In genomic region chr14:70416717-70417349, GRCh38 we compare ENCODE assay signal across 1 cellular context.
TF ChIP-seq lines count a peak whose summit lies in the region.

TSS of gene SYNJ2BP (minus strand) at chr14:70417090. CDS start at chr14:70416963, 127 bp downstream.

TF ChIP-seq in HepG2, 621 proteins besides CTCF, POLR2A, EP300 and RAD21 (continued from another document and continues in another):
- 0 out of 2 replicates have a peak, but pooled peaks have one; percentile 16 for TF ChIP-seq ZBTB25 (CRISPR knock-in tag; IDR thresholded peaks at IDR 0.05)
- 0 out of 2 replicates have a peak, but pooled peaks have one; percentile 66 for TF ChIP-seq ESRRA (CRISPR knock-in tag; IDR thresholded peaks at IDR 0.05; ENCODE audit: low read depth)
- TF ChIP-seq ZFY (CRISPR knock-in tag; IDR thresholded peaks at IDR 0.05) = peak; percentile 85
- TF ChIP-seq ZNF317 (CRISPR knock-in tag; IDR thresholded peaks at IDR 0.05) = 0 out of 2 replicates have a peak, but pooled peaks have one; percentile 55
- peak; percentile 45; the same call in 1 of the 2 replicates for TF ChIP-seq RXRB (CRISPR knock-in tag; IDR thresholded peaks at IDR 0.05; ENCODE audit: borderline replicate concordance)
- peak; percentile 47; the same call in 1 of the 2 replicates for TF ChIP-seq ATF2 (CRISPR knock-in tag; IDR thresholded peaks at IDR 0.05)
- TF ChIP-seq STAG1 (CRISPR knock-in tag; IDR thresholded peaks at IDR 0.05) = 0 out of 2 replicates have a peak, but pooled peaks have one; percentile 6
- no peak for TF ChIP-seq ZNF549 (CRISPR knock-in tag; IDR thresholded peaks at IDR 0.05)
- TF ChIP-seq HMGXB4 (CRISPR knock-in tag; IDR thresholded peaks at IDR 0.05; ENCODE audit: borderline replicate concordance in 1 of 2, low read depth in 1 of 2) = peak; percentile 31 to 53; a peak in 2 of 4 replicates
- TF ChIP-seq HDAC2 (CRISPR knock-in tag; IDR thresholded peaks at IDR 0.05) = peak; percentile 31; the same call in 1 of the 2 replicates
- TF ChIP-seq XRCC5 (optimal IDR thresholded peaks at IDR 0.05; ENCODE audit: low read length) = peak; percentile 36
- peak; percentile 51; the same call in 1 of the 2 replicates for TF ChIP-seq ZNF232 (CRISPR knock-in tag; IDR thresholded peaks at IDR 0.05; ENCODE audit: borderline replicate concordance)
- TF ChIP-seq CREB1 (IDR thresholded peaks at IDR 0.05) = no peak
- TF ChIP-seq CREB1 (CRISPR knock-in tag; IDR thresholded peaks at IDR 0.05) = peak; percentile 71
- no peak for TF ChIP-seq PBX2 (CRISPR knock-in tag; IDR thresholded peaks at IDR 0.05)
- TF ChIP-seq ELF1 (CRISPR knock-in tag; IDR thresholded peaks at IDR 0.05) = peak; percentile 87
- TF ChIP-seq POLR2G (IDR thresholded peaks at IDR 0.05; ENCODE audit: low read depth, low read length) = peak; percentile 74
- no peak for TF ChIP-seq CREBL2 (CRISPR knock-in tag; IDR thresholded peaks at IDR 0.05; ENCODE audit: borderline replicate concordance)
- peak; percentile 41; the same call in 1 of the 2 replicates for TF ChIP-seq XBP1 (CRISPR knock-in tag; IDR thresholded peaks at IDR 0.05)
- TF ChIP-seq ZNF607 (CRISPR knock-in tag; IDR thresholded peaks at IDR 0.05; ENCODE audit: borderline replicate concordance) = 0 out of 2 replicates have a peak, but pooled peaks have one; percentile 33
- TF ChIP-seq SNAPC2 (CRISPR knock-in tag; IDR thresholded peaks at IDR 0.05) = 0 out of 2 replicates have a peak, but pooled peaks have one; percentile 47
- peak; percentile 93 for TF ChIP-seq KAT8 (CRISPR knock-in tag; IDR thresholded peaks at IDR 0.05)
- peak; percentile 40; the same call in 1 of the 2 replicates for TF ChIP-seq ZFP91 (CRISPR knock-in tag; IDR thresholded peaks at IDR 0.05; ENCODE audit: borderline replicate concordance)
- TF ChIP-seq ISX (CRISPR knock-in tag; conservative IDR thresholded peaks at IDR 0.05) = no peak
- no peak for TF ChIP-seq E2F5 (CRISPR knock-in tag; conservative IDR thresholded peaks at IDR 0.05)
- peak; percentile 28; the same call in 1 of the 2 replicates for TF ChIP-seq NR2F6 (IDR thresholded peaks at IDR 0.05)
- peak; percentile 23; the same call in 1 of the 2 replicates for TF ChIP-seq NR2F6 (CRISPR knock-in tag; IDR thresholded peaks at IDR 0.05)
- TF ChIP-seq ZNF605 (CRISPR knock-in tag; IDR thresholded peaks at IDR 0.05) = peak; percentile 77; the same call in 1 of the 2 replicates
- TF ChIP-seq NFKBIZ (CRISPR knock-in tag; IDR thresholded peaks at IDR 0.05) = no peak; the same call in 1 of the 2 replicates
- peak; percentile 80 for TF ChIP-seq ZFX (CRISPR knock-in tag; IDR thresholded peaks at IDR 0.05; ENCODE audit: low read depth)
- no peak for TF ChIP-seq ZBED4 (CRISPR knock-in tag; IDR thresholded peaks at IDR 0.05; ENCODE audit: borderline replicate concordance)
- no peak for TF ChIP-seq ZNF546 (CRISPR knock-in tag; conservative IDR thresholded peaks at IDR 0.05)
- TF ChIP-seq PLRG1 (conservative IDR thresholded peaks at IDR 0.05) = no peak
- TF ChIP-seq ZBTB40 (IDR thresholded peaks at IDR 0.05) = peak; percentile 38; the same call in 1 of the 2 replicates
- peak; percentile 50; the same call in 1 of the 2 replicates for TF ChIP-seq ZBTB40 (CRISPR knock-in tag; IDR thresholded peaks at IDR 0.05)
- TF ChIP-seq ZNF747 (CRISPR knock-in tag; IDR thresholded peaks at IDR 0.05; ENCODE audit: borderline replicate concordance) = peak; percentile 77; the same call in 1 of the 2 replicates
- no peak for TF ChIP-seq HDAC6 (IDR thresholded peaks at IDR 0.05; ENCODE audit: low read depth, low read length)
- 0 out of 2 replicates have a peak, but pooled peaks have one; percentile 22 for TF ChIP-seq ZFP37 (CRISPR knock-in tag; IDR thresholded peaks at IDR 0.05; ENCODE audit: borderline replicate concordance)
- peak; percentile 53 for TF ChIP-seq SUZ12 (IDR thresholded peaks at IDR 0.05; ENCODE audit: low read depth, low read length)
